Comparison of ENCODE assay signal across 19 cellular contexts in genomic region chr6:3015144-3015543, GRCh38. TPM values are rescaled to one million over a fixed set of nuclear protein-coding genes. Genes with fewer than 3 reads are reported as not detected.
DNase-seq lines count a peak whose midpoint lies in the region; ATAC-seq, FAIRE-seq and TF ChIP-seq lines count a peak whose summit lies in the region.
"Had no signal": no experiment of that assay in that cellular context is flagged by ENCODE, and none has a peak within 500 bp of the region (broad histone marks: within the 10 kb centered on the region; RNA-seq: fewer than 3 reads in every experiment).

No MANE protein-coding gene starts in this region.

- H3K27me3 ChIP-seq in K562 (ENCODE audit: control insufficient read depth in 2 of 2, insufficient read depth in 2 of 2, low read length in 2 of 2) (no peaks in the 10 kb centered on the region), osteoblast (ENCODE audit: insufficient read depth, low read length) (no peaks in the 10 kb centered on the region)
- H3K27me3 ChIP-seq: BLaER1 had no signal

- no peak overlapping the region for H2AFZ ChIP-seq in K562 (ENCODE audit: low read depth, low read length)
- no peak overlapping the region for H2AFZ ChIP-seq in osteoblast (ENCODE audit: low read length)

- H3K27ac ChIP-seq in RWPE1 (0 out of 2 replicates have a peak overlapping the region, but pooled peaks have one; percentile 1), K562 (ENCODE audit: extremely low read depth, low read depth, low read length) (no peak overlapping the region), osteoblast (ENCODE audit: low read depth, low read length) (no peak overlapping the region)
- H3K27ac ChIP-seq: A549, BLaER1 had no signal

- peaks cover 15% of the 10 kb centered on the region for H3K79me2 ChIP-seq in K562 (ENCODE audit: control insufficient read depth, insufficient read depth, low read length)
- no peaks in the 10 kb centered on the region for H3K79me2 ChIP-seq in osteoblast (ENCODE audit: insufficient read depth, low read length)

- CTCF ChIA-PET in RWPE1 (lab: Yijun Ruan, JAX) = interaction anchor here (1.0 kb wide), 1 partner anchor 13 kb away, joined by 7 read pairs; no protein-coding TSS in a partner anchor
- CTCF ChIA-PET in K562 (lab: Yijun Ruan, JAX; ENCODE audit: low intra/inter-chr PET ratio) = no interaction called here

- POLR2A ChIA-PET in RWPE1 (lab: Yijun Ruan, JAX; ENCODE audit: low non-redundant PET) (no interaction called here), K562 (lab: Yijun Ruan, JAX) (interaction anchor here (0.6 to 3.8 kb wide), 6 partner anchors 11 to 1541 kb away, joined by 3 to 39 read pairs (median 5); no protein-coding TSS in a partner anchor)

- peaks cover 10% of the 10 kb centered on the region; the same call in 1 of the 2 replicates for H3K9me3 ChIP-seq in K562 (replicated peaks; ENCODE audit: control insufficient read depth, insufficient read depth, low read depth, low read length)
- peaks cover 5% of the 10 kb centered on the region for H3K9me3 ChIP-seq in osteoblast (ENCODE audit: low read depth, low read length)
- H3K9me3 ChIP-seq: HAP-1 had no signal

- DNase-seq in RWPE1 (ENCODE audit: low spot score) (no peak), K562 (ENCODE audit: extremely low read depth in 1 of 4, low spot score in 3 of 4) (peak in 1 of 4 experiments; percentile 6), osteoblast (ENCODE audit: insufficient read length, low spot score, missing footprints) (peak; percentile 36), 8988T (no peak), AG08395 (ENCODE audit: low spot score) (no peak)
- DNase-seq: CD4-positive, alpha-beta memory T cell; DMS153; DMS79; GDM1; IMR-90; KBM-7 had no signal

- no peak overlapping the region for H3K9ac ChIP-seq in K562 (ENCODE audit: insufficient read depth in 1 of 2, low read depth in 2 of 2, low read length in 2 of 2)
- H3K9ac ChIP-seq: BLaER1 had no signal

- H3K9me1 ChIP-seq in K562 (ENCODE audit: control insufficient read depth, insufficient read depth, low read length) = no peaks in the 10 kb centered on the region

- no peak for TF ChIP-seq RAD21 in K562 (CRISPR knock-in tag; conservative IDR thresholded peaks at IDR 0.05 in 1 of 2, IDR thresholded peaks at IDR 0.05 in 1 of 2)

- 95% methylated on average over 10 of the region's 10 CpGs for WGBS in K562 (ENCODE audit: insufficient coverage, low coverage, missing lambda C conversion rate)

- H3K4me1 ChIP-seq in K562 (replicated peaks in 1 of 2; ENCODE audit: control insufficient read depth in 2 of 2, insufficient read depth in 2 of 2, low read length in 2 of 2) (peaks cover 2 to 4% of the 10 kb centered on the region in 2 experiments; a peak in 1 of 5 replicates), osteoblast (ENCODE audit: insufficient read depth, low read length) (no peaks in the 10 kb centered on the region)
- H3K4me1 ChIP-seq: BLaER1, HAP-1 had no signal

- TF ChIP-seq POLR2A in K562 (conservative IDR thresholded peaks at IDR 0.05) = no peak

- in situ Hi-C loops in K562 (cut with MboI) = no loop called here

- ATAC-seq in K562 = no peak
- no peak for ATAC-seq in GM18867 (IDR thresholded peaks at IDR 0.05; ENCODE audit: unreplicated experiment)
- ATAC-seq: A549 had no signal

- H3K4me3 ChIP-seq in K562 = no peak overlapping the region
- H3K4me3 ChIP-seq in osteoblast (ENCODE audit: insufficient read depth, low read length) = no peak overlapping the region
- H3K4me3 ChIP-seq: A549, BLaER1, HAP-1 had no signal

- no peak for FAIRE-seq in K562 (lab: Jason Lieb, UNC)
- FAIRE-seq: A549, GM12892, GM18507, H1, HTR-8/SVneo had no signal

- no peak for TF ChIP-seq EP300 in K562 (IDR thresholded peaks at IDR 0.05; ENCODE audit: low read length)

- BruUV-seq in K562 (replicated peaks; lab: Mats Ljungman, UMichigan) = no TSS peak

- H4K20me1 ChIP-seq in K562 (replicated peaks; ENCODE audit: control insufficient read depth, insufficient read depth, low read length) (no peaks in the 10 kb centered on the region), osteoblast (ENCODE audit: insufficient read depth, low read length) (no peaks in the 10 kb centered on the region)
- H4K20me1 ChIP-seq: BLaER1 had no signal

- H3K4me2 ChIP-seq in K562 (ENCODE audit: insufficient read depth, low read length) (no peak overlapping the region), osteoblast (ENCODE audit: insufficient read depth, low read length) (no peak overlapping the region)
- H3K4me2 ChIP-seq: A549, BLaER1 had no signal

- TF ChIP-seq CTCF in RWPE1 (conservative IDR thresholded peaks at IDR 0.05; ENCODE audit: low read depth) (no peak), K562 (IDR thresholded peaks at IDR 0.05 in 2 of 3, conservative IDR thresholded peaks at IDR 0.05 in 1 of 3; ENCODE audit: insufficient read depth in 2 of 3, low read depth in 1 of 3, low read length in 3 of 3) (no peak), osteoblast (IDR thresholded peaks at IDR 0.05; ENCODE audit: extremely low read depth, low read depth, low read length) (no peak)

- H3K36me3 ChIP-seq in K562 (ENCODE audit: control insufficient read depth, insufficient read depth, low read length) = peaks cover 92% of the 10 kb centered on the region
- peaks cover 24% of the 10 kb centered on the region for H3K36me3 ChIP-seq in osteoblast (ENCODE audit: insufficient read depth, low read length)

- intact Hi-C loops in K562 (cut with micrococcal nuclease) = no loop called here

TF ChIP-seq in K562, 482 proteins besides CTCF, POLR2A, EP300 and RAD21 (continues in another document):
- TF ChIP-seq BRD9 (IDR thresholded peaks at IDR 0.05; ENCODE audit: low read depth, partially characterized antibody) (no peak), DLX4 (CRISPR knock-in tag; IDR thresholded peaks at IDR 0.05) (no peak)

RNA-seq across cellular contexts. Expression of gene NQO2, which starts 15.4 kb away (rescaled TPM):
- total RNA-seq in K562 (2011; cell fraction: chromatin; rRNA removed; ENCODE audit: low replicate concordance) = 88.6 and 124 TPM in 2 replicates
- total RNA-seq in K562 (2011; cell fraction: nucleolus; rRNA removed) = 76.6 and 81.5 TPM in 2 replicates
- total RNA-seq in K562 (2011; cell fraction: nucleoplasm; rRNA removed) = 59.8 and 71.4 TPM in 2 replicates
- total RNA-seq in K562 (2014; rRNA removed) (101 and 110 TPM in 2 replicates), K562 (2014; rRNA removed; fragmentation: Illumina TruSeq; extraction: Trizol) (106 and 108 TPM in 2 replicates), K562 (2015; rRNA removed; fragmentation: Illumina TruSeq; extraction: Trizol) (116 TPM in 2 replicates), K562 (2021) (136 and 139 TPM in 2 replicates), osteoblast (19.7 and 45.2 TPM in 2 replicates)
- polyA plus RNA-seq in K562 (2011; rRNA removed) (187 and 214 TPM in 2 replicates), K562 (2014; fragmentation: Illumina TruSeq; extraction: Trizol) (113 and 118 TPM in 2 replicates), K562 (2014; fragmentation: Nextera tagmentation; extraction: Ambion mirVana) (10 to 100 TPM; 54.6 to 70.1 TPM), K562 (2014; rRNA removed) (145 and 149 TPM in 2 replicates)
- polyA plus RNA-seq in K562 (2011; cell fraction: cytosol; rRNA removed) = 201 and 211 TPM in 2 replicates
- polyA plus RNA-seq in K562 (2011; cell fraction: nucleus; rRNA removed) = 136 and 150 TPM in 2 replicates
- polyA plus RNA-seq in K562 (2012) = 121 and 287 TPM in 2 replicates
- polyA minus RNA-seq in K562 (2011; rRNA and poly(A)+ RNA removed) = 136 and 185 TPM in 2 replicates
- polyA minus RNA-seq in K562 (2011; cell fraction: cytosol; rRNA and poly(A)+ RNA removed) = 67.3 and 100 TPM in 2 replicates
- polyA minus RNA-seq in K562 (2011; cell fraction: nucleus; rRNA and poly(A)+ RNA removed) = 20.6 and 27.7 TPM in 2 replicates

RNA-seq across cellular contexts. Expression of gene SERPINB6, which starts 43.8 kb away (rescaled TPM):
- total RNA-seq in K562 (2011; cell fraction: chromatin; rRNA removed; ENCODE audit: low replicate concordance) = 141 and 220 TPM in 2 replicates
- total RNA-seq in K562 (2011; cell fraction: nucleolus; rRNA removed) = 93.6 and 93.8 TPM in 2 replicates
- total RNA-seq in K562 (2011; cell fraction: nucleoplasm; rRNA removed) = 147 and 201 TPM in 2 replicates
- total RNA-seq in K562 (2014; rRNA removed) = 86.6 and 92.4 TPM in 2 replicates
- 111 and 114 TPM in 2 replicates for total RNA-seq in K562 (2014; rRNA removed; fragmentation: Illumina TruSeq; extraction: Trizol)
- 100 and 113 TPM in 2 replicates for total RNA-seq in K562 (2015; rRNA removed; fragmentation: Illumina TruSeq; extraction: Trizol)
- total RNA-seq in K562 (2021) = 124 and 126 TPM in 2 replicates
- 151 and 210 TPM in 2 replicates for polyA plus RNA-seq in K562 (2011; rRNA removed)
- polyA plus RNA-seq in K562 (2011; cell fraction: cytosol; rRNA removed) = 171 and 185 TPM in 2 replicates
- polyA plus RNA-seq in K562 (2011; cell fraction: nucleus; rRNA removed) = 130 and 168 TPM in 2 replicates
- polyA plus RNA-seq in K562 (2012) = 133 and 231 TPM in 2 replicates
- 162 and 176 TPM in 2 replicates for polyA plus RNA-seq in K562 (2014; fragmentation: Illumina TruSeq; extraction: Trizol)
- polyA plus RNA-seq in K562 (2014; fragmentation: Nextera tagmentation; extraction: Ambion mirVana) = 100 to 1,000 TPM; 143 to 211 TPM
- polyA plus RNA-seq in K562 (2014; rRNA removed) = 145 and 159 TPM in 2 replicates
- 135 and 183 TPM in 2 replicates for polyA minus RNA-seq in K562 (2011; rRNA and poly(A)+ RNA removed)
- polyA minus RNA-seq in K562 (2011; cell fraction: cytosol; rRNA and poly(A)+ RNA removed) = 64.3 and 74.2 TPM in 2 replicates
- polyA minus RNA-seq in K562 (2011; cell fraction: nucleus; rRNA and poly(A)+ RNA removed) = 60.0 and 62.5 TPM in 2 replicates
- 80.7 and 83.2 TPM in 2 replicates for total RNA-seq in osteoblast

RNA-seq across cellular contexts. Expression of gene RIPK1, which starts 53.1 kb away (rescaled TPM):
- 21.4 and 26.8 TPM in 2 replicates for total RNA-seq in K562 (2011; cell fraction: chromatin; rRNA removed; ENCODE audit: low replicate concordance)
- 10.3 and 11.1 TPM in 2 replicates for total RNA-seq in K562 (2011; cell fraction: nucleolus; rRNA removed)
- 12.0 and 12.4 TPM in 2 replicates for total RNA-seq in K562 (2011; cell fraction: nucleoplasm; rRNA removed)
- total RNA-seq in K562 (2014; rRNA removed) = 14.4 and 15.8 TPM in 2 replicates
- total RNA-seq in K562 (2014; rRNA removed; fragmentation: Illumina TruSeq; extraction: Trizol) = 17.7 and 19.6 TPM in 2 replicates
- total RNA-seq in K562 (2015; rRNA removed; fragmentation: Illumina TruSeq; extraction: Trizol) = 20.9 and 23.2 TPM in 2 replicates
- total RNA-seq in K562 (2021) = 17.2 and 19.4 TPM in 2 replicates
- 15.9 and 23.2 TPM in 2 replicates for polyA plus RNA-seq in K562 (2011; rRNA removed)
- 11.5 and 12.3 TPM in 2 replicates for polyA plus RNA-seq in K562 (2011; cell fraction: cytosol; rRNA removed)
- 11.6 and 14.1 TPM in 2 replicates for polyA plus RNA-seq in K562 (2011; cell fraction: nucleus; rRNA removed)
- polyA plus RNA-seq in K562 (2012) = 17.4 and 19.0 TPM in 2 replicates
- 21.7 and 24.9 TPM in 2 replicates for polyA plus RNA-seq in K562 (2014; fragmentation: Illumina TruSeq; extraction: Trizol)
- polyA plus RNA-seq in K562 (2014; fragmentation: Nextera tagmentation; extraction: Ambion mirVana) = 1 to 10 TPM; 3.8 to 4.5 TPM
- 14.5 and 16.9 TPM in 2 replicates for polyA plus RNA-seq in K562 (2014; rRNA removed)
- polyA minus RNA-seq in K562 (2011; rRNA and poly(A)+ RNA removed) = 29.0 and 42.9 TPM in 2 replicates
- polyA minus RNA-seq in K562 (2011; cell fraction: cytosol; rRNA and poly(A)+ RNA removed) = 10.7 and 18.6 TPM in 2 replicates
- polyA minus RNA-seq in K562 (2011; cell fraction: nucleus; rRNA and poly(A)+ RNA removed) = 4.7 and 6.1 TPM in 2 replicates
- 28.0 and 29.3 TPM in 2 replicates for total RNA-seq in osteoblast
